ENCODE assay signal across 17 cellular contexts in the genomic region with DNA sequence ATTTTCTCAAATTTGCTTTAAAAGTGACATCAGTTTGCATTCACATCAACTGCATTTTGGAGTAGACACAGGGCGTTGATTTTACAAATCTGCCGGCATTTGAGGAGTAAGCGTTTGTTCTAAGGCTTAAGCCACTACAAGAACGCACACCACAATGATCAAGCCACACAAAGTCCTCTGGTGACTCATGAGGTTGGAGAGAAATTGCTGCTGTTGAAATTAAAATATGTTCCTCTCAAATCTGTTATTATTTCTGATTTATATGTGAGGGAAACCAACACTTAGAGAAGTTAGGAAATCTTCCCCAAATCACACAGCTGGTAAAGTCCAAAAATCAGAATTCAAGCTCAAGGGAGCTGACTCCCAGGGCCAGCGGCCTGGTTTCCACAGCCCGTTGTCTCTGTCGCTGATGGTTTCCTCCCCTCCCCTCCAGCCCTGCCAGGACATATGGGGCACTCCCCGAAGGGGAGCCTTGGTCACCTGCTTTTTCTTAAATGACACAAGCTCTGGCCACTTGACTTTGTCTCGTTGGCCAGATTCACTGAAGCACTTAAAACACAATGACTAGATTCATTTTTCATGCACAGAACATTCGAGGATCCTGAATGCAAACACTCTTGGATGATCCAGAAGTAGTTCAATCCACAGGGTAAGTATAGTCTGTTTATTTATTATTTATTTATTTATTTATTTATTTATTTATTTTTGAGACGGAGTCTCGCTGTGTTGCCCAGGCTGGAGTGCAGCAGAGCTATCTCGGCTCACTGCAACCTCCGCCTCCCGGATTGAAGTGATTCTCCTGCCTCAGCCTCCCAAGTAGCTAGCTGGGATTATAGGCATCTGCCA. TPM values are rescaled to one million over a fixed set of nuclear protein-coding genes. Genes with fewer than 3 reads are reported as not detected.
DNase-seq lines count a peak whose midpoint lies in the region; ATAC-seq and TF ChIP-seq lines count a peak whose summit lies in the region.
"Had no signal": no experiment of that assay in that cellular context is flagged by ENCODE, and none has a peak within 500 bp of the region (broad histone marks: within the 10 kb centered on the region; RNA-seq: fewer than 3 reads in every experiment).

No MANE protein-coding gene starts in this region.

- DNase-seq in NCI-H2196 (lab: John Stamatoyannopoulos, UW; ENCODE audit: unreplicated experiment) (peak; percentile 2), NCI-H2196 treated with DMSO at 0.1 percent for 48 hours (lab: John Stamatoyannopoulos, UW; ENCODE audit: unreplicated experiment) (no peak), LHCN-M2 (ENCODE audit: low read depth) (peak; percentile 90), PC-9 (no peak), neural progenitor cell (ENCODE audit: low spot score) (no peak)
- DNase-seq in effector memory CD8-positive, alpha-beta T cell: no peak
- no peak for DNase-seq in activated naive CD8-positive, alpha-beta T cell treated with anti-CD3 and anti-CD28 coated beads for 36 hours
- DNase-seq: activated CD8-positive, alpha-beta memory T cell treated with anti-CD3 and anti-CD28 coated beads for 24 hours; activated naive CD8-positive, alpha-beta T cell treated with anti-CD3 and anti-CD28 coated beads, Interleukin-2, amount 10 ng/mL, durations not matched to agents 7 days and 5 days; dorsolateral prefrontal cortex; glutamatergic neuron; NCI-H2107; nephron progenitor cell; T1000; upper lobe of right lung had no signal

- H3K4me2 ChIP-seq in skeletal muscle satellite cell (ENCODE audit: low read length): peak overlapping the region; percentile 40
- no peak overlapping the region for H3K4me2 ChIP-seq in PC-9
- no peak overlapping the region for H3K4me2 ChIP-seq in neural progenitor cell

- H3K79me2 ChIP-seq in PC-9 (ENCODE audit: low read depth) (no peaks in the 10 kb centered on the region), neural progenitor cell (ENCODE audit: low read depth) (no peaks in the 10 kb centered on the region)

- H4K20me1 ChIP-seq in PC-9 (ENCODE audit: insufficient read depth) (no peaks in the 10 kb centered on the region), neural progenitor cell (ENCODE audit: low read depth) (no peaks in the 10 kb centered on the region)

- H3K9ac ChIP-seq in skeletal muscle satellite cell (ENCODE audit: low read depth, low read length): peak overlapping the region; percentile 60
- no peak overlapping the region for H3K9ac ChIP-seq in neural progenitor cell

- H3K36me3 ChIP-seq in skeletal muscle satellite cell (ENCODE audit: insufficient read depth, low read length): no peaks in the 10 kb centered on the region
- H3K36me3 ChIP-seq in PC-9 (ENCODE audit: low read depth): no peaks in the 10 kb centered on the region
- no peaks in the 10 kb centered on the region for H3K36me3 ChIP-seq in neural progenitor cell
- H3K36me3 ChIP-seq: upper lobe of right lung had no signal

- H3K27ac ChIP-seq in PC-9: no peak overlapping the region
- no peak overlapping the region for H3K27ac ChIP-seq in neural progenitor cell
- H3K27ac ChIP-seq: dorsolateral prefrontal cortex, upper lobe of right lung had no signal

- peak overlapping the region; percentile 13 to 74 for H3K27ac Mint-ChIP-seq in effector memory CD8-positive, alpha-beta T cell
- no peak overlapping the region for H3K27ac Mint-ChIP-seq in activated naive CD8-positive, alpha-beta T cell treated with anti-CD3 and anti-CD28 coated beads for 36 hours
- H3K27ac Mint-ChIP-seq in neural progenitor cell: no peak overlapping the region
- H3K27ac Mint-ChIP-seq: nephron progenitor cell had no signal

- POLR2A ChIA-PET in PC-9 (lab: Charles Lee; ENCODE audit: unreplicated experiment): interaction anchor here (0.6 kb wide), 1 partner anchor 60 kb away, joined by 3 read pairs; no protein-coding TSS in a partner anchor

- CTCF ChIA-PET in PC-9 (lab: Charles Lee): no interaction called here

- no peak for ATAC-seq in effector memory CD8-positive, alpha-beta T cell (replicated peaks)
- ATAC-seq: upper lobe of right lung had no signal

- no peaks in the 10 kb centered on the region for H3K27me3 Mint-ChIP-seq in effector memory CD8-positive, alpha-beta T cell
- H3K27me3 Mint-ChIP-seq in activated naive CD8-positive, alpha-beta T cell treated with anti-CD3 and anti-CD28 coated beads for 36 hours: peaks cover 4% of the 10 kb centered on the region
- peaks cover 9% of the 10 kb centered on the region for H3K27me3 Mint-ChIP-seq in neural progenitor cell (ENCODE audit: insufficient read depth, low read depth)
- H3K27me3 Mint-ChIP-seq: activated naive CD8-positive, alpha-beta T cell treated with anti-CD3 and anti-CD28 coated beads, Interleukin-2, amount 10 ng/mL, durations not matched to agents 7 days and 5 days; IgD-negative memory B cell had no signal

- H3K36me3 Mint-ChIP-seq in effector memory CD8-positive, alpha-beta T cell (ENCODE audit: insufficient read depth): peaks cover 26% of the 10 kb centered on the region
- no peaks in the 10 kb centered on the region for H3K36me3 Mint-ChIP-seq in activated naive CD8-positive, alpha-beta T cell treated with anti-CD3 and anti-CD28 coated beads for 36 hours
- no peaks in the 10 kb centered on the region for H3K36me3 Mint-ChIP-seq in neural progenitor cell
- H3K36me3 Mint-ChIP-seq: IgD-negative memory B cell had no signal

- H3K27me3 ChIP-seq in skeletal muscle satellite cell (ENCODE audit: control insufficient read depth, insufficient read depth, low read length): no peaks in the 10 kb centered on the region
- no peaks in the 10 kb centered on the region for H3K27me3 ChIP-seq in PC-9 (ENCODE audit: insufficient read depth, low read depth)
- H3K27me3 ChIP-seq in neural progenitor cell: no peaks in the 10 kb centered on the region
- H3K27me3 ChIP-seq: dorsolateral prefrontal cortex, upper lobe of right lung had no signal

- peak overlapping the region; percentile 49 to 65 for H3K4me3 Mint-ChIP-seq in effector memory CD8-positive, alpha-beta T cell
- H3K4me3 Mint-ChIP-seq in activated naive CD8-positive, alpha-beta T cell treated with anti-CD3 and anti-CD28 coated beads for 36 hours: no peak overlapping the region
- no peak overlapping the region for H3K4me3 Mint-ChIP-seq in neural progenitor cell
- H3K4me3 Mint-ChIP-seq: nephron progenitor cell had no signal

- no peaks in the 10 kb centered on the region for H3K9me3 Mint-ChIP-seq in effector memory CD8-positive, alpha-beta T cell
- no peaks in the 10 kb centered on the region for H3K9me3 Mint-ChIP-seq in activated naive CD8-positive, alpha-beta T cell treated with anti-CD3 and anti-CD28 coated beads for 36 hours
- H3K9me3 Mint-ChIP-seq in neural progenitor cell: peaks cover 3% of the 10 kb centered on the region
- H3K9me3 Mint-ChIP-seq: IgD-negative memory B cell had no signal

- no peak for TF ChIP-seq CTCF in PC-9 (conservative IDR thresholded peaks at IDR 0.05)
- TF ChIP-seq CTCF in neural progenitor cell (IDR thresholded peaks at IDR 0.05): no peak

- peaks cover 20% of the 10 kb centered on the region for H3F3A ChIP-seq in PC-9 (ENCODE audit: insufficient read depth, low read depth)
- no peaks in the 10 kb centered on the region for H3F3A ChIP-seq in neural progenitor cell (ENCODE audit: low read depth)

- H3K4me1 Mint-ChIP-seq in effector memory CD8-positive, alpha-beta T cell (ENCODE audit: low read depth in 2 of 2): peaks cover 37 to 45% of the 10 kb centered on the region in 2 donors
- H3K4me1 Mint-ChIP-seq in activated naive CD8-positive, alpha-beta T cell treated with anti-CD3 and anti-CD28 coated beads for 36 hours: peaks cover 42% of the 10 kb centered on the region
- H3K4me1 Mint-ChIP-seq in neural progenitor cell: peaks cover 16% of the 10 kb centered on the region

- H3K4me3 ChIP-seq in skeletal muscle satellite cell (ENCODE audit: low read length) (peak overlapping the region; percentile 39), PC-9 (no peak overlapping the region), neural progenitor cell (no peak overlapping the region)
- H3K4me3 ChIP-seq: dorsolateral prefrontal cortex, upper lobe of right lung had no signal

- no TSS peak for BruUV-seq in PC-9 (replicated peaks; lab: Mats Ljungman, UMichigan)

- intact Hi-C loops in PC-9 (cut with micrococcal nuclease; ENCODE audit: unreplicated experiment): no loop called here

- H2AFZ ChIP-seq in PC-9: no peak overlapping the region
- no peak overlapping the region for H2AFZ ChIP-seq in neural progenitor cell (replicated peaks)

- H3K4me1 ChIP-seq in skeletal muscle satellite cell (ENCODE audit: control insufficient read depth, insufficient read depth, low read length) (peaks cover 45% of the 10 kb centered on the region), PC-9 (replicated peaks; ENCODE audit: insufficient read depth) (peaks cover 24% of the 10 kb centered on the region), neural progenitor cell (no peaks in the 10 kb centered on the region)

- H3K9me3 ChIP-seq in skeletal muscle satellite cell (replicated peaks; ENCODE audit: low read length) (no peaks in the 10 kb centered on the region), PC-9 (ENCODE audit: insufficient read depth, low read depth) (no peaks in the 10 kb centered on the region), neural progenitor cell (ENCODE audit: low read depth) (no peaks in the 10 kb centered on the region)
- H3K9me3 ChIP-seq: upper lobe of right lung had no signal

- H3K9me2 ChIP-seq in PC-9 (ENCODE audit: insufficient read depth): no peaks in the 10 kb centered on the region

RNA-seq across cellular contexts. Expression of a gene that starts 29.2 kb away (rescaled TPM):
- total RNA-seq in LHCN-M2 (2014; rRNA removed) (30.7 and 35.9 TPM in 2 replicates), PC-9 (2021) (27.7 and 41.9 TPM in 2 replicates), neural progenitor cell (ENCODE audit: low replicate concordance) (8.7 and 11.9 TPM in 2 replicates)
- 48.4 TPM for polyA plus RNA-seq in LHCN-M2 (2012)
- total RNA-seq in skeletal muscle satellite cell (2012; rRNA removed): 40.1 and 64.7 TPM in 2 replicates
- total RNA-seq in activated naive CD8-positive, alpha-beta T cell treated with anti-CD3 and anti-CD28 coated beads for 36 hours: 100 to 1,000 TPM; 117 to 125 TPM

Comparison
In these comparisons a context has a peak if more than half of its experiments do, and no peak if none do; other contexts are left out.
1. DNase-seq: peak in NCI-H2196 (single experiment) and LHCN-M2 (single experiment); none in NCI-H2196 treated with DMSO at 0.1 percent for 48 hours (single experiment), effector memory CD8-positive, alpha-beta T cell (0 of 3), PC-9 (0 of 2), activated naive CD8-positive, alpha-beta T cell treated with anti-CD3 and anti-CD28 coated beads for 36 hours (single experiment) and neural progenitor cell (single experiment).
2. H3K27ac Mint-ChIP-seq: peak in effector memory CD8-positive, alpha-beta T cell (2 of 2); none in activated naive CD8-positive, alpha-beta T cell treated with anti-CD3 and anti-CD28 coated beads for 36 hours (single experiment) and neural progenitor cell (single experiment).
3. H3K4me3 Mint-ChIP-seq: peak in effector memory CD8-positive, alpha-beta T cell (2 of 2); none in activated naive CD8-positive, alpha-beta T cell treated with anti-CD3 and anti-CD28 coated beads for 36 hours (single experiment) and neural progenitor cell (single experiment).